In the genomic region with DNA sequence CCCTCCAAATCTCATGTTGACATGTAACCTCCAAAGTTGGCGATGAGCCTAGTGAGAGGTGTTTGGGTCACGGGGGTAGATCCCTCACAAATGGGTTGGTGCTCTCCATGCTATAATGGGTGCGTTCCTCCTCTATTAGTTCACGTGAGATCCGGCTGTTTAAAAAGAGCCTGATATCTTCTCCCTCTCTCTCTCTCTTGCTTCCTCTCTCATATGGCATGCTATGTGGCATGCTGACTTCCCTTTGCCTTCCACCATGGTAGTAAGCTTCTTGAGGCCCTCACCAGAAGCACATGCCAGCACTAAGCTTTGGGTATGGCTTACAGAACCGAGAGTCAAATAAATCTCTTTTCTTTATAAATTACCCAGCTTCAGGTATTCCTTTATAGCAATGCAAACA, we compare ENCODE assay signal across 5 cellular contexts.
"Had no signal": no experiment of that assay in that cellular context is flagged by ENCODE, and none has a peak within 500 bp of the region (broad histone marks: within the 10 kb centered on the region; RNA-seq: fewer than 3 reads in every experiment).

No MANE protein-coding gene starts in this region.

- H3K27me3 Mint-ChIP-seq: IgD-negative memory B cell had no signal

- H3K9me3 Mint-ChIP-seq: GM23338, H9, IgD-negative memory B cell had no signal

- DNase-seq: H9, HCEC 1CT had no signal

- H3K4me3 ChIP-seq: GM23338 had no signal

- ATAC-seq: GM23338, HepG2 had no signal

- H3K27ac Mint-ChIP-seq: GM23338, H9, IgD-negative memory B cell had no signal

- H3K4me3 Mint-ChIP-seq: GM23338, H9, IgD-negative memory B cell had no signal

- H3K4me1 Mint-ChIP-seq: GM23338, IgD-negative memory B cell had no signal
